Comparison of ENCODE assay signal across 1 cellular context in genomic region chr2:174003635-174004310, GRCh38.
TF ChIP-seq lines count a peak whose summit lies in the region.

No MANE protein-coding gene starts in this region.

TF ChIP-seq in HepG2, 621 proteins besides CTCF, POLR2A, EP300 and RAD21 (continued from another document and continues in another):
- TF ChIP-seq GTF3A (CRISPR knock-in tag; conservative IDR thresholded peaks at IDR 0.05): no peak
- no peak for TF ChIP-seq MED1 (CRISPR knock-in tag; IDR thresholded peaks at IDR 0.05)
- TF ChIP-seq PAX8 (CRISPR knock-in tag; IDR thresholded peaks at IDR 0.05; ENCODE audit: borderline replicate concordance): no peak
- TF ChIP-seq PRDM4 (CRISPR knock-in tag; IDR thresholded peaks at IDR 0.05; ENCODE audit: borderline replicate concordance): no peak
- peak; percentile 92 for TF ChIP-seq FOSL2 (CRISPR knock-in tag; IDR thresholded peaks at IDR 0.05)
- TF ChIP-seq ZBTB49 (CRISPR knock-in tag; IDR thresholded peaks at IDR 0.05; ENCODE audit: borderline replicate concordance): no peak
- TF ChIP-seq ATM (IDR thresholded peaks at IDR 0.05; ENCODE audit: borderline replicate concordance): no peak
- TF ChIP-seq TFDP2 (CRISPR knock-in tag; IDR thresholded peaks at IDR 0.05): no peak
- no peak for TF ChIP-seq ZNF777 (CRISPR knock-in tag; IDR thresholded peaks at IDR 0.05)
- TF ChIP-seq PHF20 (CRISPR knock-in tag; IDR thresholded peaks at IDR 0.05): no peak
- TF ChIP-seq TMF1 (CRISPR knock-in tag; IDR thresholded peaks at IDR 0.05; ENCODE audit: low read depth): no peak
- TF ChIP-seq ZNF878 (CRISPR knock-in tag; IDR thresholded peaks at IDR 0.05): no peak
- TF ChIP-seq ERF (CRISPR knock-in tag; IDR thresholded peaks at IDR 0.05): peak; percentile 61; the same call in 1 of the 2 replicates
- no peak for TF ChIP-seq ZFP62 (CRISPR knock-in tag; IDR thresholded peaks at IDR 0.05)
- TF ChIP-seq RARG (CRISPR knock-in tag; IDR thresholded peaks at IDR 0.05; ENCODE audit: low read depth): no peak
- TF ChIP-seq IKZF5 (CRISPR knock-in tag; IDR thresholded peaks at IDR 0.05): peak; percentile 29; the same call in 1 of the 2 replicates
- TF ChIP-seq ZNF605 (CRISPR knock-in tag; IDR thresholded peaks at IDR 0.05): no peak
- TF ChIP-seq ZNF672 (CRISPR knock-in tag; IDR thresholded peaks at IDR 0.05): no peak
- no peak for TF ChIP-seq HOXA7 (CRISPR knock-in tag; IDR thresholded peaks at IDR 0.05)
- no peak for TF ChIP-seq ZBTB26 (CRISPR knock-in tag; IDR thresholded peaks at IDR 0.05; ENCODE audit: borderline replicate concordance)
- TF ChIP-seq GATAD2A (CRISPR knock-in tag; IDR thresholded peaks at IDR 0.05): no peak
- no peak for TF ChIP-seq PHF8 (CRISPR knock-in tag; IDR thresholded peaks at IDR 0.05)
- no peak for TF ChIP-seq SOX6 (IDR thresholded peaks at IDR 0.05)
- peak; percentile 24 for TF ChIP-seq SOX6 (CRISPR knock-in tag; IDR thresholded peaks at IDR 0.05)
- TF ChIP-seq RERE (CRISPR knock-in tag; IDR thresholded peaks at IDR 0.05; ENCODE audit: low read depth): no peak
- no peak for TF ChIP-seq NR2F6 (IDR thresholded peaks at IDR 0.05)
- no peak for TF ChIP-seq NR2F6 (CRISPR knock-in tag; IDR thresholded peaks at IDR 0.05)
- peak; percentile 65; the same call in 1 of the 2 replicates for TF ChIP-seq IRF2 (CRISPR knock-in tag; IDR thresholded peaks at IDR 0.05)
- TF ChIP-seq PREB (CRISPR knock-in tag; IDR thresholded peaks at IDR 0.05): no peak
- TF ChIP-seq ELF4 (CRISPR knock-in tag; IDR thresholded peaks at IDR 0.05; ENCODE audit: borderline replicate concordance): no peak
- no peak for TF ChIP-seq KLF13 (CRISPR knock-in tag; IDR thresholded peaks at IDR 0.05)
- no peak for TF ChIP-seq ZNF879 (CRISPR knock-in tag; IDR thresholded peaks at IDR 0.05)
- TF ChIP-seq NR2C2 (CRISPR knock-in tag; IDR thresholded peaks at IDR 0.05; ENCODE audit: borderline replicate concordance): no peak
- TF ChIP-seq STAT5B (CRISPR knock-in tag; IDR thresholded peaks at IDR 0.05): no peak
- TF ChIP-seq ZNF468 (CRISPR knock-in tag; IDR thresholded peaks at IDR 0.05): no peak
- no peak for TF ChIP-seq ZC3H4 (CRISPR knock-in tag; IDR thresholded peaks at IDR 0.05; ENCODE audit: borderline replicate concordance)
- no peak for TF ChIP-seq ZNF781 (CRISPR knock-in tag; IDR thresholded peaks at IDR 0.05; ENCODE audit: borderline replicate concordance, not compliant biosample characterization)
- TF ChIP-seq ZNF720 (CRISPR knock-in tag; IDR thresholded peaks at IDR 0.05): no peak
- TF ChIP-seq REPIN1 (CRISPR knock-in tag; IDR thresholded peaks at IDR 0.05; ENCODE audit: borderline replicate concordance, low read depth): no peak
- TF ChIP-seq LCORL (IDR thresholded peaks at IDR 0.05): no peak
- TF ChIP-seq LCORL (CRISPR knock-in tag; IDR thresholded peaks at IDR 0.05): peak; percentile 51; the same call in 1 of the 2 replicates
- TF ChIP-seq ZNF747 (CRISPR knock-in tag; IDR thresholded peaks at IDR 0.05; ENCODE audit: borderline replicate concordance): peak; percentile 75; the same call in 1 of the 2 replicates
- 0 out of 2 replicates have a peak, but pooled peaks have one; percentile 36 for TF ChIP-seq MTA1 (CRISPR knock-in tag; IDR thresholded peaks at IDR 0.05; ENCODE audit: borderline replicate concordance)
- no peak for TF ChIP-seq SALL2 (CRISPR knock-in tag; IDR thresholded peaks at IDR 0.05)
- TF ChIP-seq FOXO4 (CRISPR knock-in tag; conservative IDR thresholded peaks at IDR 0.05): no peak
- TF ChIP-seq MAFG (CRISPR knock-in tag; IDR thresholded peaks at IDR 0.05): no peak
- no peak for TF ChIP-seq ZNF317 (CRISPR knock-in tag; IDR thresholded peaks at IDR 0.05)
- no peak for TF ChIP-seq RNF219 (CRISPR knock-in tag; IDR thresholded peaks at IDR 0.05)
